In genomic region chr5:167295686-167296015, GRCh38 we compare ENCODE assay signal across 11 cellular contexts.
A peak's percentile ranks its signal among the peaks of the same experiment; 100 is the strongest.
DNase-seq lines count a peak whose midpoint lies in the region; ATAC-seq, FAIRE-seq and TF ChIP-seq lines count a peak whose summit lies in the region.
"Had no signal": no experiment of that assay in that cellular context is flagged by ENCODE, and none has a peak within 500 bp of the region (broad histone marks: within the 10 kb centered on the region; RNA-seq: fewer than 3 reads in every experiment).

No MANE protein-coding gene starts in this region.

- H3K4me3 ChIP-seq in foreskin fibroblast (ENCODE audit: low read depth in 1 of 2, low read length in 2 of 2) (no peak overlapping the region), transverse colon (no peak overlapping the region)
- H3K4me3 ChIP-seq: stomach had no signal

- H3K27ac ChIP-seq in transverse colon = peak overlapping the region in 3 of 4 donors; percentile 28 to 59 (median 31)
- H3K27ac ChIP-seq: stomach had no signal

- no peak for TF ChIP-seq EP300 in transverse colon (IDR thresholded peaks at IDR 0.05; ENCODE audit: low read depth)

- no peaks in the 10 kb centered on the region for H3K9me3 ChIP-seq in transverse colon
- H3K9me3 ChIP-seq: stomach had no signal

- DNase-seq in HTR-8/SVneo (ENCODE audit: insufficient read length, low spot score) = peak; percentile 7
- peak; percentile 36 for DNase-seq in amniotic epithelial cell (ENCODE audit: low read depth)
- DNase-seq in foreskin fibroblast = peak; percentile 43 to 71
- no peak for DNase-seq in transverse colon
- DNase-seq in sciatic nerve (ENCODE audit: low spot score) = no peak
- no peak for DNase-seq in stimulated activated CD4-positive, alpha-beta T cell treated with anti-CD3 and anti-CD28 coated beads, Interleukin-2, amount 100 ng/mL, for 24 hours
- DNase-seq in A172 (ENCODE audit: low spot score) = no peak
- DNase-seq: activated CD4-positive, CD25-positive, alpha-beta regulatory T cell; natural killer cell; right cardiac atrium; stomach had no signal

- no peak for TF ChIP-seq POLR2A in transverse colon (IDR thresholded peaks at IDR 0.05)

- no peak for FAIRE-seq in HTR-8/SVneo (lab: Jason Lieb, UNC)

- peaks cover 0 to 19% (median 9%) of the 10 kb centered on the region in 4 donors for H3K4me1 ChIP-seq in transverse colon
- H3K4me1 ChIP-seq: stomach had no signal

- ATAC-seq in sciatic nerve = no peak
- ATAC-seq: natural killer cell, right cardiac atrium had no signal

- no peaks in the 10 kb centered on the region for H3K27me3 ChIP-seq in transverse colon
- H3K27me3 ChIP-seq: stomach had no signal

- WGBS in transverse colon (ENCODE audit: low coverage in 1 of 2), 2 donors = 58 to 90% methylated on average over 2 of the region's 2 CpGs

- H3K36me3 ChIP-seq in transverse colon = no peaks in the 10 kb centered on the region
- H3K36me3 ChIP-seq: stomach had no signal

- TF ChIP-seq CTCF in foreskin fibroblast (IDR thresholded peaks at IDR 0.05; ENCODE audit: low read depth, low read length) (no peak), transverse colon (IDR thresholded peaks at IDR 0.05) (no peak)

- in situ Hi-C loops in transverse colon (cut with MboI; ENCODE audit: low pct_ligation_motif_present in 1 of 4, low pct_unique_long_range_greater_than_20kb in 1 of 4, low sequenced_read_pairs in 3 of 4) = no loop called here

- intact Hi-C loops in transverse colon (cut with DNase I; ENCODE audit: low total_unique reads) = no loop called here
- intact Hi-C loops in sciatic nerve (cut with DNase I) = no loop called here

Comparison
In these comparisons a context has a peak if more than half of its experiments do, and no peak if none do; other contexts are left out.
1. DNase-seq: peak in HTR-8/SVneo (single experiment), amniotic epithelial cell (single experiment) and foreskin fibroblast (2 of 2); none in transverse colon (single experiment), sciatic nerve (single experiment), stimulated activated CD4-positive, alpha-beta T cell treated with anti-CD3 and anti-CD28 coated beads, Interleukin-2, amount 100 ng/mL, for 24 hours (0 of 2) and A172 (single experiment).